Comparison of ENCODE assay signal across 21 cellular contexts in the genomic region with DNA sequence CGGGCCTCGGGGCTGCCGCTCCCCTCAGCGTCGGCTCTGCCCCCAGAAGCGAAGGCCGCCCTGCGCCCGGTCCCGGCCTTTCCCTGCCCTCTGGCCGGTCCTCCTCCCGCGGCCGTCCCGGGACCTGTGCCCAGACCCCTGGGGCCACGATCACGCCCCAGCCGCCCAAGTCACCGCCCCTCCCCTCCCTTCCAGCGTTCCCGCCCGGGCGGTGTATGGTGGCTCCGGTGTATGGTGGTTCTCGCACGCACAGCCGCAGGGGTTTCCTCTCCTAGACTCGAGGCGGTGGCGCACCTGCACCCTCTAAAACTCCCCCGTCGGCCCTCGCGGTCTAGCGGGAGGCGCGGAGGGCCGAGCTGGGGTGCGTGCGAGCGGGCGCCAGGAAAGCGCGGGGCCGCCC. TPM values are rescaled to one million over a fixed set of nuclear protein-coding genes. Genes with fewer than 3 reads are reported as not detected.
DNase-seq lines count a peak whose midpoint lies in the region; ATAC-seq and TF ChIP-seq lines count a peak whose summit lies in the region.
"Had no signal": no experiment of that assay in that cellular context is flagged by ENCODE, and none has a peak within 500 bp of the region (broad histone marks: within the 10 kb centered on the region; RNA-seq: fewer than 3 reads in every experiment).

No MANE protein-coding gene starts in this region.

- H3K27ac Mint-ChIP-seq in stimulated activated naive CD8-positive, alpha-beta T cell treated with anti-CD3 and anti-CD28 coated beads, Interleukin-15, amount 100 ng/mL, for 72 hours, result no peak overlapping the region
- H3K27ac Mint-ChIP-seq: CD4-positive, alpha-beta T cell had no signal

- peaks cover 34 to 63% of the 10 kb centered on the region in 2 donors for H3K36me3 ChIP-seq in ascending aorta
- peaks cover 13 to 42% (median 28%) of the 10 kb centered on the region in 4 donors for H3K36me3 ChIP-seq in sigmoid colon

- DNase-seq in stimulated activated naive CD8-positive, alpha-beta T cell treated with anti-CD3 and anti-CD28 coated beads, Interleukin-15, amount 100 ng/mL, for 72 hours, result no peak
- DNase-seq in stimulated activated naive CD8-positive, alpha-beta T cell treated with anti-CD3 and anti-CD28 coated beads, Interleukin-15, Interleukin-2, amounts not matched to agents 100 U/mL and 50 U/mL, for 24 hours, result no peak
- DNase-seq in left ventricle myocardium superior, result no peak
- no peak for DNase-seq in ascending aorta (ENCODE audit: low spot score in 2 of 2)
- no peak for DNase-seq in NCI-H2227 (lab: John Stamatoyannopoulos, UW; ENCODE audit: unreplicated experiment)
- DNase-seq in sigmoid colon, result no peak
- DNase-seq: BE2C; Caco-2; CD4-positive, alpha-beta T cell; DMS153; GF-D8; HCEC 1CT; MM.1S; NCI-H1092 treated with DMSO at 0.1 percent for 48 hours; NCI-H146; NCI-H2029 treated with DMSO at 0.1 percent for 48 hours; NCI-H2171 treated with DMSO at 0.1 percent for 48 hours; NCI-H446 treated with DMSO at 0.1 percent for 48 hours; NK-92 treated with Interleukin-12 subunit alpha and Interleukin-12 subunit beta, amount 100 ng/mL, for 24 hours; SHP77; SK-N-SH had no signal

- intact Hi-C loops in left ventricle myocardium superior (cut with micrococcal nuclease), result no loop called here
- intact Hi-C loops in ascending aorta (cut with DNase I), result no loop called here
- intact Hi-C loops in sigmoid colon (cut with DNase I), result no loop called here

- ATAC-seq in stimulated activated naive CD8-positive, alpha-beta T cell treated with anti-CD3 and anti-CD28 coated beads, Interleukin-15, amount 100 ng/mL, for 72 hours, result peak; percentile 43
- ATAC-seq in stimulated activated naive CD8-positive, alpha-beta T cell treated with anti-CD3 and anti-CD28 coated beads, Interleukin-15, Interleukin-2, amounts not matched to agents 100 U/mL and 50 U/mL, for 24 hours, result no peak
- ATAC-seq in left ventricle myocardium superior, result peak; percentile 43

- peaks cover 53 to 61% of the 10 kb centered on the region in 2 donors for H3K9me3 Mint-ChIP-seq in stimulated activated naive CD8-positive, alpha-beta T cell treated with anti-CD3 and anti-CD28 coated beads, Interleukin-15, amount 100 ng/mL, for 72 hours

- H3K27ac ChIP-seq in ascending aorta (no peak overlapping the region), sigmoid colon (peak overlapping the region in 1 of 4 donors; percentile 21)

- no peak overlapping the region for H3K4me3 Mint-ChIP-seq in stimulated activated naive CD8-positive, alpha-beta T cell treated with anti-CD3 and anti-CD28 coated beads, Interleukin-15, amount 100 ng/mL, for 72 hours
- H3K4me3 Mint-ChIP-seq: CD4-positive, alpha-beta T cell had no signal

- H3K27me3 Mint-ChIP-seq in stimulated activated naive CD8-positive, alpha-beta T cell treated with anti-CD3 and anti-CD28 coated beads, Interleukin-15, amount 100 ng/mL, for 72 hours, result no peaks in the 10 kb centered on the region
- H3K27me3 Mint-ChIP-seq: CD4-positive, alpha-beta T cell had no signal

- TF ChIP-seq POLR2A in sigmoid colon (IDR thresholded peaks at IDR 0.05), result no peak

- no peak for TF ChIP-seq EP300 in sigmoid colon (IDR thresholded peaks at IDR 0.05)

- H3K9me3 ChIP-seq in ascending aorta (peaks cover 94 to 100% of the 10 kb centered on the region in 2 donors), sigmoid colon (peaks cover 14 to 55% (median 30%) of the 10 kb centered on the region in 4 donors)

- H3K4me1 Mint-ChIP-seq in stimulated activated naive CD8-positive, alpha-beta T cell treated with anti-CD3 and anti-CD28 coated beads, Interleukin-15, amount 100 ng/mL, for 72 hours, result peaks cover 10% of the 10 kb centered on the region

- H3K4me1 ChIP-seq in ascending aorta (no peaks in the 10 kb centered on the region), sigmoid colon (peaks cover 0 to 30% (median 0%) of the 10 kb centered on the region in 4 donors)
- H3K4me1 ChIP-seq: BE2C, Caco-2 had no signal

- WGBS in sigmoid colon, 2 donors, result 49 to 81% methylated on average over 45 of the region's 45 CpGs

- TF ChIP-seq CTCF in ascending aorta (IDR thresholded peaks at IDR 0.05), result no peak
- TF ChIP-seq CTCF in sigmoid colon (IDR thresholded peaks at IDR 0.05), result no peak

- H3K27me3 ChIP-seq in ascending aorta, result no peaks in the 10 kb centered on the region
- H3K27me3 ChIP-seq in sigmoid colon, result no peaks in the 10 kb centered on the region
- H3K27me3 ChIP-seq: BE2C had no signal

- H3K4me3 ChIP-seq in ascending aorta (no peak overlapping the region), sigmoid colon (peak overlapping the region in 1 of 4 donors; percentile 23)

RNA-seq across cellular contexts. Expression of a gene that starts 10.0 kb away (rescaled TPM):
- total RNA-seq in left ventricle myocardium superior, result 7.6 TPM
- total RNA-seq in ascending aorta, result 1.6 TPM
- total RNA-seq in sigmoid colon, result 10 to 100 TPM in 1 of 4 donors, 1 to 10 TPM in 3; 3.5 to 12.8 (median 6.3) TPM
- polyA plus RNA-seq in sigmoid colon, result 1 to 10 TPM; 1.2 to 4.2 (median 2.8) TPM

RNA-seq across cellular contexts. Expression of a gene that starts 10.1 kb away (rescaled TPM):
- total RNA-seq in left ventricle myocardium superior (21.1 TPM), ascending aorta (8.3 TPM), sigmoid colon (10 to 100 TPM; 26.6 to 32.8 (median 27.7) TPM)
- 10 to 100 TPM in 1 of 3 donors, 1 to 10 TPM in 2; 6.7 to 17.0 (median 9.6) TPM for polyA plus RNA-seq in sigmoid colon

RNA-seq across cellular contexts. Expression of a gene that starts 11.9 kb away (rescaled TPM):
- total RNA-seq in left ventricle myocardium superior, result 7.8 TPM
- 61.8 TPM for total RNA-seq in ascending aorta
- total RNA-seq in sigmoid colon, result 10 to 100 TPM; 27.5 to 51.3 (median 33.4) TPM
- 10 to 100 TPM in 2 of 3 donors, 1 to 10 TPM in 1; 9.7 to 17.2 (median 15.0) TPM for polyA plus RNA-seq in sigmoid colon

RNA-seq across cellular contexts. Expression of a gene that starts 38.8 kb away (rescaled TPM):
- total RNA-seq in left ventricle myocardium superior, result 0.62 TPM
- total RNA-seq in ascending aorta, result 1.1 TPM
- 1 to 10 TPM; 1.2 to 2.9 (median 2.1) TPM for total RNA-seq in sigmoid colon
- polyA plus RNA-seq in sigmoid colon, result under 1 TPM; 0.60 to 0.92 (median 0.85) TPM
- total RNA-seq: Caco-2 had no signal
- polyA plus RNA-seq: SK-N-SH had no signal
